In the genomic region with DNA sequence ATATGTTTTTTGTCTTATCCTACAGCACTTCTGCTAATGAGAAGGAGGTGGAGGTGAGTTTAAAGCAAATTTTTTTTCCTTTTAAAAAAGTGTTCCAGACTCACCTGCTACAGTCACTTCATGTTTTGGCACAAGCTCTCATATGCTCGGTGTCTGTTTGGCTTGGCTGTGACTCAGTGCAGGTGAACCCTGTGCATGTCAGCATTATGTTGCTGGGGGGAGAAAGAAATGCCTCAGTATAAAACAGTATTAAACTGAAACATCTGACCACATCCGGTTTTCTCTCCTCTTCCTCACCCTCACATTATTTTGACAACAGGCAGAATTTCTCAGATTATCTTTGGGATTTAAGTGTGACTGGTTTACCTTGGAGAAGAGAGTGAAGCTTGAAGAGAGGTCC, we compare ENCODE assay signal across 1 cellular context.
TF ChIP-seq lines count a peak whose summit lies in the region.

No MANE protein-coding gene starts in this region.

TF ChIP-seq in GM23338, 12 proteins besides CTCF, POLR2A, EP300 and RAD21 (continued from another document):
- TF ChIP-seq, protein P1, sequence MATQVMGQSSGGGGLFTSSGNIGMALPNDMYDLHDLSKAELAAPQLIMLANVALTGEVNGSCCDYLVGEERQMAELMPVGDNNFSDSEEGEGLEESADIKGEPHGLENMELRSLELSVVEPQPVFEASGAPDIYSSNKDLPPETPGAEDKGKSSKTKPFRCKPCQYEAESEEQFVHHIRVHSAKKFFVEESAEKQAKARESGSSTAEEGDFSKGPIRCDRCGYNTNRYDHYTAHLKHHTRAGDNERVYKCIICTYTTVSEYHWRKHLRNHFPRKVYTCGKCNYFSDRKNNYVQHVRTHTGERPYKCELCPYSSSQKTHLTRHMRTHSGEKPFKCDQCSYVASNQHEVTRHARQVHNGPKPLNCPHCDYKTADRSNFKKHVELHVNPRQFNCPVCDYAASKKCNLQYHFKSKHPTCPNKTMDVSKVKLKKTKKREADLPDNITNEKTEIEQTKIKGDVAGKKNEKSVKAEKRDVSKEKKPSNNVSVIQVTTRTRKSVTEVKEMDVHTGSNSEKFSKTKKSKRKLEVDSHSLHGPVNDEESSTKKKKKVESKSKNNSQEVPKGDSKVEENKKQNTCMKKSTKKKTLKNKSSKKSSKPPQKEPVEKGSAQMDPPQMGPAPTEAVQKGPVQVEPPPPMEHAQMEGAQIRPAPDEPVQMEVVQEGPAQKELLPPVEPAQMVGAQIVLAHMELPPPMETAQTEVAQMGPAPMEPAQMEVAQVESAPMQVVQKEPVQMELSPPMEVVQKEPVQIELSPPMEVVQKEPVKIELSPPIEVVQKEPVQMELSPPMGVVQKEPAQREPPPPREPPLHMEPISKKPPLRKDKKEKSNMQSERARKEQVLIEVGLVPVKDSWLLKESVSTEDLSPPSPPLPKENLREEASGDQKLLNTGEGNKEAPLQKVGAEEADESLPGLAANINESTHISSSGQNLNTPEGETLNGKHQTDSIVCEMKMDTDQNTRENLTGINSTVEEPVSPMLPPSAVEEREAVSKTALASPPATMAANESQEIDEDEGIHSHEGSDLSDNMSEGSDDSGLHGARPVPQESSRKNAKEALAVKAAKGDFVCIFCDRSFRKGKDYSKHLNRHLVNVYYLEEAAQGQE (IDR thresholded peaks at IDR 0.05; ENCODE audit: unreplicated experiment), result no peak
- no peak for TF ChIP-seq CREB1 (CRISPR knock-in tag; IDR thresholded peaks at IDR 0.05; ENCODE audit: low read depth)
- TF ChIP-seq, protein P2, sequence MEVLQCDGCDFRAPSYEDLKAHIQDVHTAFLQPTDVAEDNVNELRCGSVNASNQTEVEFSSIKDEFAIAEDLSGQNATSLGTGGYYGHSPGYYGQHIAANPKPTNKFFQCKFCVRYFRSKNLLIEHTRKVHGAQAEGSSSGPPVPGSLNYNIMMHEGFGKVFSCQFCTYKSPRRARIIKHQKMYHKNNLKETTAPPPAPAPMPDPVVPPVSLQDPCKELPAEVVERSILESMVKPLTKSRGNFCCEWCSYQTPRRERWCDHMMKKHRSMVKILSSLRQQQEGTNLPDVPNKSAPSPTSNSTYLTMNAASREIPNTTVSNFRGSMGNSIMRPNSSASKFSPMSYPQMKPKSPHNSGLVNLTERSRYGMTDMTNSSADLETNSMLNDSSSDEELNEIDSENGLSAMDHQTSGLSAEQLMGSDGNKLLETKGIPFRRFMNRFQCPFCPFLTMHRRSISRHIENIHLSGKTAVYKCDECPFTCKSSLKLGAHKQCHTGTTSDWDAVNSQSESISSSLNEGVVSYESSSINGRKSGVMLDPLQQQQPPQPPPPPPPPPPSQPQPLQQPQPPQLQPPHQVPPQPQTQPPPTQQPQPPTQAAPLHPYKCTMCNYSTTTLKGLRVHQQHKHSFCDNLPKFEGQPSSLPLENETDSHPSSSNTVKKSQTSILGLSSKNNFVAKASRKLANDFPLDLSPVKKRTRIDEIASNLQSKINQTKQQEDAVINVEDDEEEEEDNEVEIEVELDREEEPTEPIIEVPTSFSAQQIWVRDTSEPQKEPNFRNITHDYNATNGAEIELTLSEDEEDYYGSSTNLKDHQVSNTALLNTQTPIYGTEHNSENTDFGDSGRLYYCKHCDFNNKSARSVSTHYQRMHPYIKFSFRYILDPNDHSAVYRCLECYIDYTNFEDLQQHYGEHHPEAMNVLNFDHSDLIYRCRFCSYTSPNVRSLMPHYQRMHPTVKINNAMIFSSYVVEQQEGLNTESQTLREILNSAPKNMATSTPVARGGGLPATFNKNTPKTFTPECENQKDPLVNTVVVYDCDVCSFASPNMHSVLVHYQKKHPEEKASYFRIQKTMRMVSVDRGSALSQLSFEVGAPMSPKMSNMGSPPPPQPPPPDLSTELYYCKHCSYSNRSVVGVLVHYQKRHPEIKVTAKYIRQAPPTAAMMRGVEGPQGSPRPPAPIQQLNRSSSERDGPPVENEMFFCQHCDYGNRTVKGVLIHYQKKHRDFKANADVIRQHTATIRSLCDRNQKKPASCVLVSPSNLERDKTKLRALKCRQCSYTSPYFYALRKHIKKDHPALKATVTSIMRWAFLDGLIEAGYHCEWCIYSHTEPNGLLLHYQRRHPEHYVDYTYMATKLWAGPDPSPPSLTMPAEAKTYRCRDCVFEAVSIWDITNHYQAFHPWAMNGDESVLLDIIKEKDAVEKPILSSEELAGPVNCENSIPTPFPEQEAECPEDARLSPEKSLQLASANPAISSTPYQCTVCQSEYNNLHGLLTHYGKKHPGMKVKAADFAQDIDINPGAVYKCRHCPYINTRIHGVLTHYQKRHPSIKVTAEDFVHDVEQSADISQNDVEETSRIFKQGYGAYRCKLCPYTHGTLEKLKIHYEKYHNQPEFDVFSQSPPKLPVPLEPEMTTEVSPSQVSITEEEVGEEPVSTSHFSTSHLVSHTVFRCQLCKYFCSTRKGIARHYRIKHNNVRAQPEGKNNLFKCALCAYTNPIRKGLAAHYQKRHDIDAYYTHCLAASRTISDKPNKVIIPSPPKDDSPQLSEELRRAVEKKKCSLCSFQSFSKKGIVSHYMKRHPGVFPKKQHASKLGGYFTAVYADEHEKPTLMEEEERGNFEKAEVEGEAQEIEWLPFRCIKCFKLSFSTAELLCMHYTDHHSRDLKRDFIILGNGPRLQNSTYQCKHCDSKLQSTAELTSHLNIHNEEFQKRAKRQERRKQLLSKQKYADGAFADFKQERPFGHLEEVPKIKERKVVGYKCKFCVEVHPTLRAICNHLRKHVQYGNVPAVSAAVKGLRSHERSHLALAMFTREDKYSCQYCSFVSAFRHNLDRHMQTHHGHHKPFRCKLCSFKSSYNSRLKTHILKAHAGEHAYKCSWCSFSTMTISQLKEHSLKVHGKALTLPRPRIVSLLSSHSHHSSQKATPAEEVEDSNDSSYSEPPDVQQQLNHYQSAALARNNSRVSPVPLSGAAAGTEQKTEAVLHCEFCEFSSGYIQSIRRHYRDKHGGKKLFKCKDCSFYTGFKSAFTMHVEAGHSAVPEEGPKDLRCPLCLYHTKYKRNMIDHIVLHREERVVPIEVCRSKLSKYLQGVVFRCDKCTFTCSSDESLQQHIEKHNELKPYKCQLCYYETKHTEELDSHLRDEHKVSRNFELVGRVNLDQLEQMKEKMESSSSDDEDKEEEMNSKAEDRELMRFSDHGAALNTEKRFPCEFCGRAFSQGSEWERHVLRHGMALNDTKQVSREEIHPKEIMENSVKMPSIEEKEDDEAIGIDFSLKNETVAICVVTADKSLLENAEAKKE (CRISPR knock-in tag; IDR thresholded peaks at IDR 0.05), result no peak
- no peak for TF ChIP-seq POLR2AphosphoS5 (IDR thresholded peaks at IDR 0.05; ENCODE audit: low read depth)
